Comparison of ENCODE assay signal across 24 cellular contexts in the genomic region with DNA sequence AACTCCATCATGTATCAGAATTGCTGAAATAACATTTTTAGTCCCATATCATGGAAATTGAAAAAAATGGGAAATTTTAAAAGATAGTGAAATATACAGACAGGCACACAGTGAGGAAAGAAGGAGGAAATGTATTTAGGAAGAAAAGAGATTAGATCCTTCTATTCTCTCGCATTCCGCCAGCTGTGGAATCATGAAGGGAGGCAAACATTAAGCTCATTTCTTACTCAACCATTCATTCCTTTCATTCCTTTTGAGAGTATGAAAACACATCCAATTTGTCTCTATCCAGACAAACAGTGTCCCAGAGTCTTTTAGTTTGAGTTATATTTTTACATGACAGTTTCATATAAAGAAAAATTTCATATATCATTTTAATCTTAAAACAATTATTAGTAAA. TPM values are rescaled to one million over a fixed set of nuclear protein-coding genes. Genes with fewer than 3 reads are reported as not detected.
"Had no signal": no experiment of that assay in that cellular context is flagged by ENCODE, and none has a peak within 500 bp of the region (broad histone marks: within the 10 kb centered on the region; RNA-seq: fewer than 3 reads in every experiment).

No MANE protein-coding gene starts in this region.

- ATAC-seq: body of pancreas, lower lobe of right lung had no signal

- H3K36me3 ChIP-seq: heart right ventricle, lower lobe of right lung, thyroid gland had no signal

- H3K27ac ChIP-seq: body of pancreas, epithelial cell of prostate, heart right ventricle, lower lobe of right lung had no signal

- H3K27me3 ChIP-seq: body of pancreas, heart right ventricle, thyroid gland had no signal

- H3K4me1 ChIP-seq: body of pancreas, lower lobe of right lung had no signal

- FAIRE-seq: colon had no signal

- H3K9me3 Mint-ChIP-seq: activated CD4-positive, alpha-beta memory T cell treated with anti-CD3 and anti-CD28 coated beads for 36 hours; activated T-helper 1 cell treated with anti-CD3 and anti-CD28 coated beads, Interleukin-12 subunit alpha, Interleukin-12 subunit beta, Interleukin-2, Interleukin-4 antibody, amounts not matched to agents 30 ng/mL and 10 ng/mL and 1 ng/mL, durations not matched to agents 14 hours and 24 hours and 36 hours; endodermal cell; nephron progenitor cell had no signal

- DNase-seq: activated CD4-positive, alpha-beta memory T cell treated with anti-CD3 and anti-CD28 coated beads for 36 hours; activated CD4-positive, alpha-beta T cell treated with anti-CD3 and anti-CD28 coated beads for 4 hours; activated T-cell treated with anti-CD3 and anti-CD28 coated beads for 4 hours; amygdala; body of pancreas; caudate nucleus; endodermal cell; heart right ventricle; left cardiac atrium; lower lobe of right lung; nephron progenitor cell; nucleus accumbens; stimulated activated CD4-positive, alpha-beta T cell treated with anti-CD3 and anti-CD28 coated beads, Interleukin-2, amount 100 ng/mL, for 24 hours; stimulated activated naive CD4-positive, alpha-beta T cell treated with Interleukin-2 at 50 U/mL for 16 hours had no signal

- H3K4me3 ChIP-seq: body of pancreas, heart right ventricle, lower lobe of right lung, thyroid gland had no signal

- H3K36me3 Mint-ChIP-seq: activated CD4-positive, alpha-beta memory T cell treated with anti-CD3 and anti-CD28 coated beads for 36 hours; activated naive CD8-positive, alpha-beta T cell; mesothelial cell of epicardium had no signal

- H3K9me3 ChIP-seq: body of pancreas, heart right ventricle, lower lobe of right lung, thyroid gland had no signal

- H3K27ac Mint-ChIP-seq: activated CD4-positive, alpha-beta memory T cell treated with anti-CD3 and anti-CD28 coated beads for 36 hours; activated naive CD8-positive, alpha-beta T cell; activated T-helper 1 cell treated with anti-CD3 and anti-CD28 coated beads, Interleukin-12 subunit alpha, Interleukin-12 subunit beta, Interleukin-2, Interleukin-4 antibody, amounts not matched to agents 30 ng/mL and 10 ng/mL and 1 ng/mL, durations not matched to agents 14 hours and 24 hours and 36 hours; endodermal cell; mesothelial cell of epicardium; nephron progenitor cell had no signal

- H3K4me3 Mint-ChIP-seq: activated CD4-positive, alpha-beta memory T cell treated with anti-CD3 and anti-CD28 coated beads for 36 hours; activated naive CD8-positive, alpha-beta T cell; activated T-helper 1 cell treated with anti-CD3 and anti-CD28 coated beads, Interleukin-12 subunit alpha, Interleukin-12 subunit beta, Interleukin-2, Interleukin-4 antibody, amounts not matched to agents 30 ng/mL and 10 ng/mL and 1 ng/mL, durations not matched to agents 14 hours and 24 hours and 36 hours; endodermal cell; mesothelial cell of epicardium; nephron progenitor cell had no signal

RNA-seq across cellular contexts. Expression of a gene that starts 52.5 kb away (rescaled TPM):
- total RNA-seq: activated CD4-positive, alpha-beta memory T cell treated with anti-CD3 and anti-CD28 coated beads for 36 hours; activated T-helper 1 cell treated with anti-CD3 and anti-CD28 coated beads, Interleukin-12 subunit alpha, Interleukin-12 subunit beta, Interleukin-2, Interleukin-4 antibody, amounts not matched to agents 30 ng/mL and 10 ng/mL and 1 ng/mL, durations not matched to agents 14 hours and 24 hours and 36 hours; endodermal cell; posterior vena cava; subcutaneous adipose tissue; T-helper 2 cell treated with Interferon-gamma antibody and Interleukin-4, amounts not matched to agents 100 ng/mL and 5 ng/mL, for 36 hours; ureter had no signal
